In the genomic region with DNA sequence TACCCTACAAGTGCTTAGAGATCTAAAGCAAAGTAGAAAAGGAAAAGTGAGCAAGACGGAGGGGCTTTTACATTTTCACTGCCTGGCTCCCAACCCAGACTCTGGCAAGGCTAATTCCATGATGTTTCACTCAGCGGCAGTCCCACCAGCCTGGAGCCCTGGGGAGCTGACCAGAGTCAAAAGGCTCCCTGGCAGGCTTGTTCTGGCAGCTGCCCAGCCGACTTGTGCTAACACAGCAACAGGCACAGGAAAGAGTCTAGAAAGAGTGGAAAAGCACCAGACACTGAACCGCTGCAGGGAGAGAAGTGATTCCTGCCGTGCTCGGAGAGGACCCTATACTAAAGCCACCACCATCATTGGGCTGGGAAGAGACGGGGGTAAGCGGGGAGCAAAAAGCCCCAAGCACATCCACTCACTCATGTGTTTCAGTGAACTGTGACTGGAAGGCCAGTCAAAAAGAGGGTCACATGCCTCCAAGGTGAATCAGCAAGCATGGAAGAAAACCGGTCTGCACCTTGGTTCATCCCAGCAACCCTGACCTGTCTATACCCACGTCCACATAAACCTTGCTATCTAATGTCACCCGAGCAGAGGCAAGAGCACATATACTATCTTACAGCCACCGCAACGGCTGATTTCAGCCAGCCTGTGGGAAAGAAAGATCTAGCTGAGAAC, we compare ENCODE assay signal across 15 cellular contexts. TPM values are rescaled to one million over a fixed set of nuclear protein-coding genes. Genes with fewer than 3 reads are reported as not detected.
A peak's percentile ranks its signal among the peaks of the same experiment; 100 is the strongest.
DNase-seq lines count a peak whose midpoint lies in the region; ATAC-seq, FAIRE-seq and TF ChIP-seq lines count a peak whose summit lies in the region.
"Had no signal": no experiment of that assay in that cellular context is flagged by ENCODE, and none has a peak within 500 bp of the region (broad histone marks: within the 10 kb centered on the region; RNA-seq: fewer than 3 reads in every experiment).

No MANE protein-coding gene starts in this region.

- no peaks in the 10 kb centered on the region; the same call in 1 of the 2 replicates for H4K20me1 ChIP-seq in HepG2 (ENCODE audit: insufficient read depth, low read length)

- TF ChIP-seq CTCF in liver (IDR thresholded peaks at IDR 0.05; ENCODE audit: low read depth, low read length, missing input control): no peak
- no peak for TF ChIP-seq CTCF in HepG2 (CRISPR knock-in tag; IDR thresholded peaks at IDR 0.05)

- no peak overlapping the region for H2AFZ ChIP-seq in HepG2 (ENCODE audit: low read length)

- H3K27ac ChIP-seq in liver (ENCODE audit: low read depth in 1 of 2, low read length in 2 of 2) (peak overlapping the region; percentile 34 to 80), HepG2 (ENCODE audit: extremely low read length, insufficient read depth, low read length) (no peak overlapping the region), aorta (ENCODE audit: low read depth in 1 of 2, low read length in 2 of 2) (peak overlapping the region in 1 of 2 donors; percentile 88)

- WGBS in liver: 60% methylated on average over 13 of the region's 13 CpGs
- WGBS in HepG2 (ENCODE audit: low lambda C conversion rate): 92% methylated on average over 12 of the region's 13 CpGs
- WGBS in aorta, 2 donors: 7 to 17% methylated on average over 12 to 13 of the region's 13 CpGs

- H3K4me2 ChIP-seq in HepG2 (ENCODE audit: low read depth, low read length): no peak overlapping the region

- CTCF ChIA-PET in HepG2 (lab: Yijun Ruan, JAX; ENCODE audit: low intra/inter-chr PET ratio, low total read pairs): interaction anchor here (1.7 to 4.1 kb wide), 2 partner anchors 26 to 64 kb away, joined by 9 to 81 read pairs; no protein-coding TSS in a partner anchor

- in situ Hi-C loops in HepG2 (cut with HindIII; ENCODE audit: extremely low pct_ligation_motif_present, low pct_unique_long_range_greater_than_20kb): loop anchor here (5.0 kb wide), 1 partner anchor 64 kb away; no protein-coding TSS in a partner anchor

- H3K27me3 ChIP-seq in liver (ENCODE audit: control insufficient read depth in 4 of 4, insufficient read depth in 4 of 4, low read length in 3 of 4) (no peaks in the 10 kb centered on the region), HepG2 (ENCODE audit: control insufficient read depth in 1 of 2, insufficient read depth in 2 of 2, low read length in 2 of 2) (no peaks in the 10 kb centered on the region), aorta (ENCODE audit: control insufficient read depth in 1 of 2, insufficient read depth in 2 of 2, low read length in 1 of 2) (no peaks in the 10 kb centered on the region)

- no peak overlapping the region for H3K9ac ChIP-seq in liver (ENCODE audit: low read depth in 1 of 2, low read length in 2 of 2)
- H3K9ac ChIP-seq in HepG2 (ENCODE audit: insufficient read depth, low read depth, low read length): no peak overlapping the region

- DNase-seq in HepG2 (ENCODE audit: low spot score): no peak
- DNase-seq in fibroblast of peridontal ligament (ENCODE audit: extremely low read depth): peak; percentile 24
- peak; percentile 24 for DNase-seq in midbrain (lab: John Stamatoyannopoulos, UW)
- DNase-seq in aorta: peak; percentile 92 to 96
- no peak for DNase-seq in GM19240 (ENCODE audit: insufficient read length, low spot score)
- no peak for DNase-seq in middle frontal gyrus (ENCODE audit: extremely low spot score, low spot score)
- DNase-seq: activated T-cell treated with anti-CD3 and anti-CD28 coated beads for 4 hours, Caco-2, erythroblast, MM.1S had no signal

- peaks cover 1% of the 10 kb centered on the region for H3K79me2 ChIP-seq in HepG2 (ENCODE audit: insufficient read depth, low read length)

- H3K4me3 ChIP-seq in liver (ENCODE audit: low read depth in 1 of 3, low read length in 3 of 3) (peak overlapping the region in 1 of 3 donors; percentile 4), HepG2 (replicated peaks in 1 of 3; ENCODE audit: insufficient read depth in 1 of 3, low read depth in 2 of 3, low read length in 3 of 3) (no peak overlapping the region), aorta (ENCODE audit: low read length in 2 of 2) (no peak overlapping the region)
- H3K4me3 ChIP-seq: skin epidermis had no signal

- TF ChIP-seq RAD21 in liver (IDR thresholded peaks at IDR 0.05): peak in 1 of 2 donors; percentile 33
- no peak for TF ChIP-seq RAD21 in HepG2 (CRISPR knock-in tag; IDR thresholded peaks at IDR 0.05)

- intact Hi-C loops in HepG2 (cut with micrococcal nuclease; ENCODE audit: unreplicated experiment): loop anchor here (1.0 to 2.0 kb wide), 2 partner anchors 15 to 65 kb away; no protein-coding TSS in a partner anchor
- intact Hi-C loops in aorta (cut with DNase I): loop anchor here (1.0 to 2.0 kb wide), 2 partner anchors 59 to 65 kb away; a partner anchor contains a TSS

- no peaks in the 10 kb centered on the region for H3K9me3 ChIP-seq in liver (ENCODE audit: control insufficient read depth in 4 of 4, low read length in 3 of 4)
- H3K9me3 ChIP-seq in HepG2 (ENCODE audit: low read length): no peaks in the 10 kb centered on the region
- H3K9me3 ChIP-seq in aorta (ENCODE audit: control insufficient read depth, low read length): no peaks in the 10 kb centered on the region
- H3K9me3 ChIP-seq: Caco-2 had no signal

- TF ChIP-seq POLR2A in HepG2 (IDR thresholded peaks at IDR 0.05; ENCODE audit: insufficient read depth in 1 of 2, low read depth in 2 of 2, low read length in 2 of 2): no peak

- ATAC-seq in HepG2: no peak
- peak; percentile 78 for ATAC-seq in aorta (ENCODE audit: low FRiP score)
- no peak for ATAC-seq in HG03045 (IDR thresholded peaks at IDR 0.05; ENCODE audit: unreplicated experiment)
- ATAC-seq: activated CD4-positive, CD25-positive, alpha-beta regulatory T cell treated with anti-CD3 and anti-CD28 coated beads, Interleukin-2, amount 50 U/mL, for 24 hours had no signal

- FAIRE-seq in HepG2 (lab: Jason Lieb, UNC): no peak

- H3K36me3 ChIP-seq in liver (ENCODE audit: control insufficient read depth in 4 of 4, insufficient read depth in 3 of 4, low read depth in 1 of 4, low read length in 3 of 4) (peaks cover 4 to 28% (median 21%) of the 10 kb centered on the region in 4 donors), HepG2 (replicated peaks in 1 of 2; ENCODE audit: control insufficient read depth in 1 of 2, insufficient read depth in 2 of 2, low read length in 2 of 2) (peaks cover 9 to 20% of the 10 kb centered on the region in 2 experiments), aorta (ENCODE audit: control insufficient read depth in 1 of 2, insufficient read depth in 2 of 2, low read length in 1 of 2) (peaks cover 0 to 7% of the 10 kb centered on the region in 2 donors)

- no TSS peak for BruUV-seq in HepG2 (replicated peaks; lab: Mats Ljungman, UMichigan)

- TF ChIP-seq EP300 in HepG2 (IDR thresholded peaks at IDR 0.05; ENCODE audit: low read depth in 2 of 2, low read length in 2 of 2) (no peak), HepG2 (CRISPR knock-in tag; IDR thresholded peaks at IDR 0.05; ENCODE audit: borderline replicate concordance) (no peak)

- POLR2A ChIA-PET in HepG2 (lab: Yijun Ruan, JAX): no interaction called here

- H3K4me1 ChIP-seq in liver (ENCODE audit: control insufficient read depth in 4 of 4, insufficient read depth in 4 of 4, low read length in 3 of 4) (peaks cover 0 to 24% (median 21%) of the 10 kb centered on the region in 4 donors), HepG2 (ENCODE audit: insufficient read depth, low read length) (peaks cover 14% of the 10 kb centered on the region), aorta (ENCODE audit: control insufficient read depth in 1 of 2, insufficient read depth in 2 of 2, low read length in 2 of 2) (peaks cover 2 to 7% of the 10 kb centered on the region in 2 donors)
- H3K4me1 ChIP-seq: Caco-2 had no signal

RNA-seq across cellular contexts. Expression of a gene that starts 8.0 kb away (rescaled TPM):
- total RNA-seq in liver (10 to 100 TPM; 11.9 to 37.7 TPM), HepG2 (2016; rRNA removed; fragmentation: Illumina TruSeq; extraction: Trizol) (41.3 and 42.9 TPM in 2 replicates), aorta (10 to 100 TPM; 38.1 to 58.8 TPM)
- polyA plus RNA-seq in liver (10 to 100 TPM; 53.3 to 60.8 TPM), HepG2 (2011; rRNA removed) (20.1 and 22.2 TPM in 2 replicates), aorta (10 to 100 TPM; 38.6 to 46.3 TPM)
- 15.1 and 27.5 TPM in 2 replicates for total RNA-seq in HepG2 (2016; cell fraction: cytosol; rRNA removed; fragmentation: Illumina TruSeq; extraction: Trizol; ENCODE audit: low read depth)
- 40.6 and 42.9 TPM in 2 replicates for total RNA-seq in HepG2 (2016; cell fraction: insoluble cytoplasmic fraction; rRNA removed; fragmentation: Illumina TruSeq; extraction: Trizol)
- total RNA-seq in HepG2 (2016; cell fraction: membrane; rRNA removed; fragmentation: Illumina TruSeq; extraction: Trizol): 42.0 and 47.5 TPM in 2 replicates
- total RNA-seq in HepG2 (2016; cell fraction: nucleus; rRNA removed; fragmentation: Illumina TruSeq; extraction: Trizol): 23.9 and 25.7 TPM in 2 replicates
- polyA plus RNA-seq in HepG2 (2011; cell fraction: cytosol; rRNA removed): 29.6 and 31.2 TPM in 2 replicates
- 12.6 and 15.2 TPM in 2 replicates for polyA plus RNA-seq in HepG2 (2011; cell fraction: nucleus; rRNA removed)
- 17.0 and 17.5 TPM in 2 replicates for polyA plus RNA-seq in HepG2 (2012)
- 24.1 and 40.1 TPM in 2 replicates for polyA plus RNA-seq in HepG2 (2016; cell fraction: cytosol; fragmentation: Illumina TruSeq; extraction: Trizol; ENCODE audit: low read depth)
- polyA plus RNA-seq in HepG2 (2016; cell fraction: insoluble cytoplasmic fraction; fragmentation: Illumina TruSeq; extraction: Trizol; ENCODE audit: low read depth): 40.1 and 44.7 TPM in 2 replicates
- 35.5 and 47.5 TPM in 2 replicates for polyA plus RNA-seq in HepG2 (2016; cell fraction: membrane; fragmentation: Illumina TruSeq; extraction: Trizol; ENCODE audit: low read depth)
- 41.8 TPM in 2 replicates for polyA plus RNA-seq in HepG2 (2016; cell fraction: nucleus; fragmentation: Illumina TruSeq; extraction: Trizol; ENCODE audit: insufficient read depth, low read depth)
- polyA minus RNA-seq in HepG2 (2011; rRNA and poly(A)+ RNA removed; ENCODE audit: low replicate concordance): 24.8 and 45.0 TPM in 2 replicates
- polyA minus RNA-seq in HepG2 (2011; cell fraction: cytosol; rRNA and poly(A)+ RNA removed): 8.2 and 10.0 TPM in 2 replicates
- 12.9 and 17.4 TPM in 2 replicates for polyA minus RNA-seq in HepG2 (2011; cell fraction: nucleus; rRNA and poly(A)+ RNA removed)

RNA-seq across cellular contexts. Expression of a gene that starts 58.8 kb away (rescaled TPM):
- total RNA-seq in liver (10 to 100 TPM in 1 of 2 donors, 1 to 10 TPM in 1; 6.1 to 10.6 TPM), HepG2 (2016; rRNA removed; fragmentation: Illumina TruSeq; extraction: Trizol) (not detected in 2 replicates), aorta (10 to 100 TPM; 45.4 to 49.2 TPM)
- polyA plus RNA-seq in liver (10 to 100 TPM in 1 of 2 donors, 1 to 10 TPM in 1; 7.9 to 10.3 TPM), HepG2 (2011; rRNA removed) (not detected in 2 replicates), aorta (10 to 100 TPM; 21.0 to 72.2 TPM)
- total RNA-seq in HepG2 (2016; cell fraction: cytosol; rRNA removed; fragmentation: Illumina TruSeq; extraction: Trizol; ENCODE audit: low read depth): not detected in 2 replicates
- not detected in 2 replicates for total RNA-seq in HepG2 (2016; cell fraction: insoluble cytoplasmic fraction; rRNA removed; fragmentation: Illumina TruSeq; extraction: Trizol)
- total RNA-seq in HepG2 (2016; cell fraction: membrane; rRNA removed; fragmentation: Illumina TruSeq; extraction: Trizol): not detected in 2 replicates
- not detected in 2 replicates for total RNA-seq in HepG2 (2016; cell fraction: nucleus; rRNA removed; fragmentation: Illumina TruSeq; extraction: Trizol)
- polyA plus RNA-seq in HepG2 (2011; cell fraction: cytosol; rRNA removed): not detected in 2 replicates
- polyA plus RNA-seq in HepG2 (2011; cell fraction: nucleus; rRNA removed): 0.12 TPM in 1 of 2 replicates, not detected in the other
- not detected in 2 replicates for polyA plus RNA-seq in HepG2 (2012)
- not detected in 2 replicates for polyA plus RNA-seq in HepG2 (2016; cell fraction: cytosol; fragmentation: Illumina TruSeq; extraction: Trizol; ENCODE audit: low read depth)
- not detected in 2 replicates for polyA plus RNA-seq in HepG2 (2016; cell fraction: insoluble cytoplasmic fraction; fragmentation: Illumina TruSeq; extraction: Trizol; ENCODE audit: low read depth)
- not detected in 2 replicates for polyA plus RNA-seq in HepG2 (2016; cell fraction: membrane; fragmentation: Illumina TruSeq; extraction: Trizol; ENCODE audit: low read depth)
- polyA plus RNA-seq in HepG2 (2016; cell fraction: nucleus; fragmentation: Illumina TruSeq; extraction: Trizol; ENCODE audit: insufficient read depth, low read depth): not detected in 2 replicates
- polyA minus RNA-seq in HepG2 (2011; rRNA and poly(A)+ RNA removed; ENCODE audit: low replicate concordance): 0.14 TPM in 1 of 2 replicates, not detected in the other
- polyA minus RNA-seq in HepG2 (2011; cell fraction: cytosol; rRNA and poly(A)+ RNA removed): not detected in 2 replicates
- not detected in 2 replicates for polyA minus RNA-seq in HepG2 (2011; cell fraction: nucleus; rRNA and poly(A)+ RNA removed)
- total RNA-seq: A172, Caco-2 had no signal

Comparison
In these comparisons a context has a peak if more than half of its experiments do, and no peak if none do; other contexts are left out.
1. DNase-seq: peak in fibroblast of peridontal ligament (single experiment), midbrain (single experiment) and aorta (2 of 2); none in HepG2 (single experiment), GM19240 (single experiment) and middle frontal gyrus (single experiment).